In genomic region chr10:50648935-50649227, GRCh38 we compare ENCODE assay signal across 1 cellular context.
A peak's percentile ranks its signal among the peaks of the same experiment; 100 is the strongest.
TF ChIP-seq lines count a peak whose summit lies in the region.

No MANE protein-coding gene starts in this region.

TF ChIP-seq in HepG2, 621 proteins besides CTCF, POLR2A, EP300 and RAD21:
- TF ChIP-seq CSRNP2 (CRISPR knock-in tag; conservative IDR thresholded peaks at IDR 0.05; ENCODE audit: low read depth), result no peak
- TF ChIP-seq ZNF740 (CRISPR knock-in tag; IDR thresholded peaks at IDR 0.05), result no peak
- TF ChIP-seq MAFF (IDR thresholded peaks at IDR 0.05; ENCODE audit: low read depth, low read length), result peak; percentile 53; the same call in 1 of the 2 replicates
- TF ChIP-seq MAFK (conservative IDR thresholded peaks at IDR 0.05 in 1 of 2, IDR thresholded peaks at IDR 0.05 in 1 of 2; ENCODE audit: low read length in 2 of 2), result peak; percentile 56 to 72; a peak in 3 of 4 replicates
- TF ChIP-seq ZSCAN31 (CRISPR knock-in tag; IDR thresholded peaks at IDR 0.05; ENCODE audit: low read depth), result no peak
TF ChIP-seq in HepG2: peak in this region for 2.
